ENCODE assay signal across 8 cellular contexts in the genomic region with DNA sequence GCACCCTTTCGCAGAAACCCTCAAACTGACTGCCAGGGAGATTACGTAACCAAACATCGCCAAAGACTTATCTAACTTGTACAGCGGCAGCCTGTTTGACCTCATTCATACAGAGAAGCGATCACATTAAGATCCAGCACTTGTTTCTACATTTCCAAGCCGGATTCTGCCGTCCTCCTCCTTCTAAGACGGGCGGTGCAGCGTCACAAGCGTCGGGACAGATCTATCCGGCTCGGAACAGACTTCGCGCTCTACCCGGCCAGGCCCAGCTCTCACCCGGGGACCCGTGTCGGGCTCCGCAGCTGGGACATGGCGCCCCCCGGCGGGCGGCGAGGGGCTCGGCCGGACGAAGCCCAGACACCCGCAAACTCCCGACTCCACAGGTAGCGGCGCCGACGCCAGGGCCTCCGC. TPM values are rescaled to one million over a fixed set of nuclear protein-coding genes. Genes with fewer than 3 reads are reported as not detected.
DNase-seq lines count a peak whose midpoint lies in the region; ATAC-seq lines count a peak whose summit lies in the region.

No MANE protein-coding gene starts in this region.

- H3K27me3 ChIP-seq in BLaER1 = no peaks in the 10 kb centered on the region

- H3K4me3 Mint-ChIP-seq in activated CD8-positive, alpha-beta T cell treated with anti-CD3 and anti-CD28 coated beads, Interleukin-2, amount 10 ng/mL, durations not matched to agents 7 days and 5 days = peak overlapping the region; percentile 93

- H3K4me1 Mint-ChIP-seq in activated CD8-positive, alpha-beta T cell treated with anti-CD3 and anti-CD28 coated beads, Interleukin-2, amount 10 ng/mL, durations not matched to agents 7 days and 5 days (ENCODE audit: low read depth) = peaks cover 42% of the 10 kb centered on the region

- peak overlapping the region; percentile 81 for H3K4me3 ChIP-seq in BLaER1

- H3K27me3 Mint-ChIP-seq in activated CD8-positive, alpha-beta T cell treated with anti-CD3 and anti-CD28 coated beads, Interleukin-2, amount 10 ng/mL, durations not matched to agents 7 days and 5 days (ENCODE audit: low read depth) = no peaks in the 10 kb centered on the region

- CTCF ChIA-PET in activated CD8-positive, alpha-beta T cell treated with anti-CD3 and anti-CD28 coated beads, Interleukin-2, amount 10 ng/mL, durations not matched to agents 7 days and 5 days (lab: Charles Lee) = interaction anchor here (0.7 to 5.1 kb wide), 18 partner anchors 11 to 386 kb away, joined by 3 to 56 read pairs (median 4); a partner anchor contains a TSS

- peak overlapping the region; percentile 97 for H3K27ac ChIP-seq in BLaER1

- peaks cover 52% of the 10 kb centered on the region for H4K20me1 ChIP-seq in BLaER1

- H3K9ac ChIP-seq in BLaER1 = peak overlapping the region; percentile 97

- no peaks in the 10 kb centered on the region for H3K9me3 ChIP-seq in BLaER1

- peaks cover 33% of the 10 kb centered on the region for H3K4me1 ChIP-seq in BLaER1

- DNase-seq in GM19240 (ENCODE audit: insufficient read length, low spot score) (peak; percentile 65), NCI-H748 (lab: John Stamatoyannopoulos, UW; ENCODE audit: unreplicated experiment) (peak; percentile 92), lung microvascular endothelial cell (ENCODE audit: low read depth in 2 of 2) (peak; percentile 92)
- peak; percentile 88 for DNase-seq in activated CD8-positive, alpha-beta T cell treated with anti-CD3 and anti-CD28 coated beads, Interleukin-2, amount 10 ng/mL, durations not matched to agents 7 days and 5 days
- peak; percentile 71 for DNase-seq in effector CD4-positive, alpha-beta T cell
- DNase-seq in stimulated activated CD4-positive, alpha-beta T cell treated with anti-CD3 and anti-CD28 coated beads, TNF-alpha, amount 100 ng/mL, for 24 hours (ENCODE audit: low read depth in 3 of 3) = peak; percentile 66 to 78 (median 69)

- peak overlapping the region; percentile 72 for H3K4me2 ChIP-seq in BLaER1

- POLR2A ChIA-PET in activated CD8-positive, alpha-beta T cell treated with anti-CD3 and anti-CD28 coated beads, Interleukin-2, amount 10 ng/mL, durations not matched to agents 7 days and 5 days (lab: Charles Lee) = interaction anchor here (0.5 to 5.0 kb wide), 45 partner anchors 9 to 299 kb away, joined by 3 to 92 read pairs (median 5); a partner anchor contains a TSS

- peak overlapping the region; percentile 99 for H3K27ac Mint-ChIP-seq in activated CD8-positive, alpha-beta T cell treated with anti-CD3 and anti-CD28 coated beads, Interleukin-2, amount 10 ng/mL, durations not matched to agents 7 days and 5 days

- H3K36me3 ChIP-seq in BLaER1 = peaks cover 16% of the 10 kb centered on the region

- ATAC-seq in HG03439 (IDR thresholded peaks at IDR 0.05; ENCODE audit: unreplicated experiment) = peak; percentile 71
- ATAC-seq in activated CD8-positive, alpha-beta T cell treated with anti-CD3 and anti-CD28 coated beads, Interleukin-2, amount 10 ng/mL, durations not matched to agents 7 days and 5 days = peak; percentile 67

- peaks cover 30% of the 10 kb centered on the region for H3K36me3 Mint-ChIP-seq in activated CD8-positive, alpha-beta T cell treated with anti-CD3 and anti-CD28 coated beads, Interleukin-2, amount 10 ng/mL, durations not matched to agents 7 days and 5 days (ENCODE audit: low read depth)

- H3K9me3 Mint-ChIP-seq in activated CD8-positive, alpha-beta T cell treated with anti-CD3 and anti-CD28 coated beads, Interleukin-2, amount 10 ng/mL, durations not matched to agents 7 days and 5 days (ENCODE audit: insufficient read depth) = no peaks in the 10 kb centered on the region

RNA-seq across cellular contexts. Expression of a gene that starts 0.4 kb away (rescaled TPM):
- total RNA-seq in activated CD8-positive, alpha-beta T cell treated with anti-CD3 and anti-CD28 coated beads, Interleukin-2, amount 10 ng/mL, durations not matched to agents 7 days and 5 days = 100 to 1,000 TPM; 435 to 439 TPM
- total RNA-seq in lung microvascular endothelial cell = 196 and 217 TPM in 2 replicates

RNA-seq across cellular contexts. Expression of a gene that starts 37.8 kb away (rescaled TPM):
- 10 to 100 TPM; 26.8 to 28.0 TPM for total RNA-seq in activated CD8-positive, alpha-beta T cell treated with anti-CD3 and anti-CD28 coated beads, Interleukin-2, amount 10 ng/mL, durations not matched to agents 7 days and 5 days
- total RNA-seq in lung microvascular endothelial cell = 12.0 and 14.7 TPM in 2 replicates

RNA-seq across cellular contexts. Expression of a gene that starts 51.0 kb away (rescaled TPM):
- 1,000 to 10,000 TPM; 2,568 to 2,621 TPM for total RNA-seq in activated CD8-positive, alpha-beta T cell treated with anti-CD3 and anti-CD28 coated beads, Interleukin-2, amount 10 ng/mL, durations not matched to agents 7 days and 5 days
- 1,180 and 1,502 TPM in 2 replicates for total RNA-seq in lung microvascular endothelial cell

Comparison
In these comparisons a context has a peak if more than half of its experiments do, and no peak if none do; other contexts are left out.
1. Peak in every context shown above with its lines: DNase-seq, ATAC-seq, H3K4me3 ChIP-seq and H3K27ac ChIP-seq.